21 cellular contexts compared by ENCODE assay signal in the genomic region with DNA sequence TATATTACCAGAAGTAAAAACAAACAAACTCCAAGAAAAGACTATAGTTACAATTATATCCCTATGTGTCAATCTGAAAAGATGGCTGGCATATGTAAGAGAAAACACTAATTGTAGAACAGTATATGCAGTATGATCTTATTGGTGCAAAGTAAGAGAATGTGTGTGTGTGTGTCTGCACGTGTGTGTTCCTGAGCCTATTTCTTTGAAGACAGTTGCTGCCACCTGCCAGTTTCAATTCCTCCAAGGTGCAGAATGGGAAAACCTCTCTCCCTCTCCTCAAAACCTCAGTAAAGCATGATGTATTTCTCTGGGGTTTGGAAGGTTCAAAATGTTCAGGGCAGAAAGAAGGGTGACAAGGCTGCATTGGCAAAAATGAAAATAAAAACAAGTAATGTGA. TPM values are rescaled to one million over a fixed set of nuclear protein-coding genes. Genes with fewer than 3 reads are reported as not detected.
DNase-seq lines count a peak whose midpoint lies in the region; ATAC-seq, FAIRE-seq and TF ChIP-seq lines count a peak whose summit lies in the region.
"Had no signal": no experiment of that assay in that cellular context is flagged by ENCODE, and none has a peak within 500 bp of the region (broad histone marks: within the 10 kb centered on the region; RNA-seq: fewer than 3 reads in every experiment).

No MANE protein-coding gene starts in this region.

- peaks cover 0 to 4% of the 10 kb centered on the region in 2 donors for H3K36me3 Mint-ChIP-seq in CD4-positive, alpha-beta memory T cell
- H3K36me3 Mint-ChIP-seq: CD4-positive, CD25-positive, alpha-beta regulatory T cell had no signal

- no peak overlapping the region for H3K27ac ChIP-seq in CD4-positive, alpha-beta memory T cell (ENCODE audit: low read depth, low read length)
- no peak overlapping the region for H3K27ac ChIP-seq in testis
- H3K27ac ChIP-seq: BLaER1 treated with 17β-estradiol and CSF1 and Interleukin-3, amounts not matched to agents 10 nM and 100 nM; GM23248; KMS-11 had no signal

- H3K4me1 Mint-ChIP-seq in CD4-positive, alpha-beta memory T cell: no peaks in the 10 kb centered on the region
- H3K4me1 Mint-ChIP-seq: CD4-positive, CD25-positive, alpha-beta regulatory T cell had no signal

- intact Hi-C loops in CD4-positive, alpha-beta memory T cell (cut with micrococcal nuclease): no loop called here
- intact Hi-C loops in testis (cut with DNase I; ENCODE audit: low total_unique reads): no loop called here

- H3K4me3 ChIP-seq in CD4-positive, alpha-beta memory T cell (ENCODE audit: low read length in 2 of 2): no peak overlapping the region
- no peak overlapping the region for H3K4me3 ChIP-seq in testis
- H3K4me3 ChIP-seq: BLaER1 treated with 17β-estradiol and CSF1 and Interleukin-3, amounts not matched to agents 10 nM and 100 nM; GM23248 had no signal

- H3K27ac Mint-ChIP-seq in CD4-positive, alpha-beta memory T cell: no peak overlapping the region
- H3K27ac Mint-ChIP-seq: CD4-positive, CD25-positive, alpha-beta regulatory T cell had no signal

- H3K4me3 Mint-ChIP-seq in CD4-positive, alpha-beta memory T cell: no peak overlapping the region
- H3K4me3 Mint-ChIP-seq: CD4-positive, CD25-positive, alpha-beta regulatory T cell had no signal

- peaks cover 2 to 23% (median 17%) of the 10 kb centered on the region in 8 donors for H3K9me3 Mint-ChIP-seq in CD4-positive, alpha-beta memory T cell

- peak; percentile 40 for ATAC-seq in HG02759 (IDR thresholded peaks at IDR 0.05; ENCODE audit: unreplicated experiment)
- ATAC-seq: HCT116, HepG2 had no signal

- POLR2A ChIA-PET in CD4-positive, alpha-beta memory T cell (lab: Charles Lee; ENCODE audit: partially characterized antibody): no interaction called here

- H3K4me1 ChIP-seq in CD4-positive, alpha-beta memory T cell (ENCODE audit: insufficient read depth, low read length): no peaks in the 10 kb centered on the region
- no peaks in the 10 kb centered on the region for H3K4me1 ChIP-seq in testis

- no peak for TF ChIP-seq CTCF in testis (IDR thresholded peaks at IDR 0.05)

- TF ChIP-seq POLR2A in testis (IDR thresholded peaks at IDR 0.05): no peak

- no peaks in the 10 kb centered on the region for H3K36me3 ChIP-seq in CD4-positive, alpha-beta memory T cell (ENCODE audit: insufficient read depth, low read length)
- no peaks in the 10 kb centered on the region for H3K36me3 ChIP-seq in testis (ENCODE audit: low read depth, missing control alignments)

- CTCF ChIA-PET in CD4-positive, alpha-beta memory T cell (lab: Charles Lee; ENCODE audit: partially characterized antibody): no interaction called here

- no peaks in the 10 kb centered on the region for H3K9me3 ChIP-seq in CD4-positive, alpha-beta memory T cell (ENCODE audit: control insufficient read depth in 1 of 2, low read length in 2 of 2)
- no peaks in the 10 kb centered on the region for H3K9me3 ChIP-seq in testis

- H3K27me3 ChIP-seq in CD4-positive, alpha-beta memory T cell (ENCODE audit: insufficient read depth, low read length): no peaks in the 10 kb centered on the region
- H3K27me3 ChIP-seq in testis: no peaks in the 10 kb centered on the region
- H3K27me3 ChIP-seq: BLaER1 treated with 17β-estradiol and CSF1 and Interleukin-3, amounts not matched to agents 10 nM and 100 nM had no signal

- peak; percentile 84 for FAIRE-seq in GM19239 (lab: Jason Lieb, UNC)
- FAIRE-seq: D721Med, H54, HepG2, HTR-8/SVneo had no signal

- in situ Hi-C loops in ACHN (cut with HindIII; ENCODE audit: low pct_ligation_motif_present, low pct_unique_long_range_greater_than_20kb, low sequenced_read_pairs): no loop called here

- 50 to 56% methylated on average over 1 of the region's 1 CpG for WGBS in testis, 2 donors

- DNase-seq in GM19239 (ENCODE audit: insufficient read length, low spot score): no peak
- DNase-seq in MV-4-11 (lab: John Stamatoyannopoulos, UW): peak; percentile 7
- peak; percentile 68 for DNase-seq in RPMI8226
- DNase-seq in CD4-positive, alpha-beta memory T cell: no peak
- no peak for DNase-seq in cerebellar nuclear complex (lab: John Stamatoyannopoulos, UW)
- no peak for DNase-seq in testis
- DNase-seq in ACHN: no peak
- DNase-seq: 8988T; CD4-positive, CD25-positive, alpha-beta regulatory T cell; COR-L47; DND-41; GF-D8; GM23248 had no signal

- peaks cover 2 to 3% of the 10 kb centered on the region in 2 donors for H3K27me3 Mint-ChIP-seq in CD4-positive, alpha-beta memory T cell

RNA-seq across cellular contexts. Expression of gene SFTPA1, which starts 8.8 kb away (rescaled TPM):
- total RNA-seq in CD4-positive, alpha-beta memory T cell: not detected
- polyA plus RNA-seq in CD4-positive, alpha-beta memory T cell: not detected
- total RNA-seq in testis: not detected
- polyA plus RNA-seq in testis (ENCODE audit: insufficient read depth, low read depth, low replicate concordance): not detected
- total RNA-seq: CD4-positive, CD25-positive, alpha-beta regulatory T cell; GM23248; HepG2 had no signal
- polyA plus RNA-seq: CD4-positive, CD25-positive, alpha-beta regulatory T cell; GM23248; HepG2 had no signal

RNA-seq across cellular contexts. Expression of gene SFTPA2, which starts 41.7 kb away (rescaled TPM):
- total RNA-seq in CD4-positive, alpha-beta memory T cell: not detected
- not detected for polyA plus RNA-seq in CD4-positive, alpha-beta memory T cell
- under 1 TPM in 1 of 2 donors, not detected in 1; 0.31 TPM for total RNA-seq in testis
- polyA plus RNA-seq in testis (ENCODE audit: insufficient read depth, low read depth, low replicate concordance): not detected
- total RNA-seq: CD4-positive, CD25-positive, alpha-beta regulatory T cell; GM23248; HepG2 had no signal
- polyA plus RNA-seq: CD4-positive, CD25-positive, alpha-beta regulatory T cell; GM23248 had no signal

Comparison
In these comparisons a context has a peak if more than half of its experiments do, and no peak if none do; other contexts are left out.
1. DNase-seq: peak in MV-4-11 (single experiment) and RPMI8226 (single experiment); none in GM19239 (single experiment), CD4-positive, alpha-beta memory T cell (0 of 5), cerebellar nuclear complex (0 of 2), testis (single experiment) and ACHN (single experiment).